Comparison of ENCODE assay signal across 8 cellular contexts in the genomic region with DNA sequence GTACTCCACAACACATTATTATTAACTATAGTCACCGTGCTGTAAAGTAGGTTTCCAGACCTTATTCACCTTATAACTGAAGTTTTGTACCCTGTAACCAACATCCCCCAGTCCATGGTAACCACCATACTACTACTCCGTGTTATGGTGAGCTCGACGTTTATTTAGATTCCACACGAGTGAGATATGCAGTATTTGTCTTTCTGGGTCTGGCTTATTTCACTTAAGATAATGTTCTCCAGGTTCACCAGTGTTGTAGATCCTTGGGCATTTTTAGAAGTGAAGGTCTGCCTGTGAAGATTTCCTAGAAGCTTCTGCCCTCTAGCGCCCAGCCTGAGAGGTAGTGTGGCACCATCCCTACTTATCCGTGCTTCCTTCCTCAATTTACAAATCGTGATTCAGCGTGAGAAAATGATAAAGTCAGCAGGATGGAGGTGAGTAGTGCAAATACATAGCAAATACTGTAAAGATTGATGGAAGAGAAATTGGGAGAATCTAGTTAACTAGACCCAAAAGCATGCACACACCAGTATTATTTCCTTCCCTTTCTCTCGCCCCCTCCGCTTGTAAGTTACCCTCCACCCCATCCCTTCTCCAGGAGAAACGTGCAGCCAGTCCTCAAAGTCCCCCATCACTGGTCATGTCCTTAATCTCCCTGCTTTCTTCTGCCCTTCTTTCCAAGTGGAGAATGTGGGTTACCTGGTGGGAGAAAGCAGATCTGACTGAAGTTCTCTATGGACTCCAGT. TPM values are rescaled to one million over a fixed set of nuclear protein-coding genes. Genes with fewer than 3 reads are reported as not detected.
A peak's percentile ranks its signal among the peaks of the same experiment; 100 is the strongest.
DNase-seq lines count a peak whose midpoint lies in the region; ATAC-seq and TF ChIP-seq lines count a peak whose summit lies in the region.

No MANE protein-coding gene starts in this region.

- ATAC-seq in GM21515 (IDR thresholded peaks at IDR 0.05; ENCODE audit: unreplicated experiment) = peak; percentile 58
- no peak for ATAC-seq in GM21360 (IDR thresholded peaks at IDR 0.05; ENCODE audit: unreplicated experiment)

- DNase-seq in COLO668 (lab: John Stamatoyannopoulos, UW; ENCODE audit: unreplicated experiment) (peak; percentile 40), NCI-H2227 (lab: John Stamatoyannopoulos, UW; ENCODE audit: unreplicated experiment) (peak; percentile 23), fibroblast of the aortic adventitia (ENCODE audit: low read depth) (peak; percentile 86), nucleus accumbens (lab: John Stamatoyannopoulos, UW) (peak in 30 of 56 donors; percentile 8 to 64 (median 23)), epidermal melanocyte (ENCODE audit: insufficient read length, low spot score) (no peak)
- DNase-seq in activated CD4-positive, alpha-beta T cell treated with anti-CD3 and anti-CD28 coated beads, Interleukin-2, amount 50 U/mL, for 4 hours = peak; percentile 16 to 21

- H3K4me3 ChIP-seq in fibroblast of the aortic adventitia (ENCODE audit: low read depth, low read length) = no peak overlapping the region

- TF ChIP-seq CTCF in fibroblast of the aortic adventitia (IDR thresholded peaks at IDR 0.05; ENCODE audit: insufficient read depth, low read length) = peak; percentile 84

RNA-seq across cellular contexts. Expression of a gene that starts 36.0 kb away (rescaled TPM):
- 4.7 and 8.8 TPM in 2 replicates for total RNA-seq in fibroblast of the aortic adventitia (ENCODE audit: low replicate concordance)
